8 cellular contexts compared by ENCODE assay signal in genomic region chr3:48466386-48467109, GRCh38. TPM values are rescaled to one million over a fixed set of nuclear protein-coding genes. Genes with fewer than 3 reads are reported as not detected.
A peak's percentile ranks its signal among the peaks of the same experiment; 100 is the strongest.
DNase-seq lines count a peak whose midpoint lies in the region; ATAC-seq and TF ChIP-seq lines count a peak whose summit lies in the region.

No MANE protein-coding gene starts in this region.

- H3K4me3 ChIP-seq in MG63 = peak overlapping the region; percentile 71
- H3K4me3 ChIP-seq in astrocyte of the spinal cord (ENCODE audit: low read depth, low read length) = peak overlapping the region; percentile 27
- H3K4me3 ChIP-seq in kidney epithelial cell (ENCODE audit: low read depth, low read length) = peak overlapping the region; percentile 27

- no peak for ATAC-seq in HG02571 (IDR thresholded peaks at IDR 0.05; ENCODE audit: unreplicated experiment)

- in situ Hi-C loops in astrocyte of the spinal cord (cut with HindIII; ENCODE audit: low sequenced_read_pairs) = no loop called here

- no peaks in the 10 kb centered on the region for H3K9me3 ChIP-seq in MG63

- H3K36me3 ChIP-seq in MG63 = peaks cover 21% of the 10 kb centered on the region
- no peaks in the 10 kb centered on the region for H3K36me3 ChIP-seq in kidney epithelial cell (ENCODE audit: control insufficient read depth, insufficient read depth, low read length)

- TF ChIP-seq CTCF in astrocyte of the spinal cord (IDR thresholded peaks at IDR 0.05; ENCODE audit: low read depth, low read length) = no peak
- TF ChIP-seq CTCF in kidney epithelial cell (IDR thresholded peaks at IDR 0.05; ENCODE audit: insufficient read depth, low read length, poor library complexity, severe bottlenecking) = no peak

- peak; percentile 21 for DNase-seq in activated gamma-delta T cell (lab: John Stamatoyannopoulos, UW)
- DNase-seq in activated gamma-delta T cell treated with Interleukin-2 at 50 U/mL for 16 hours = no peak
- DNase-seq in MG63 = no peak
- DNase-seq in astrocyte of the spinal cord (ENCODE audit: low read depth, low spot score) = no peak
- DNase-seq in kidney epithelial cell (ENCODE audit: low read depth) = no peak
- peak; percentile 24 for DNase-seq in stimulated activated naive CD4-positive, alpha-beta T cell treated with Interleukin-2 at 50 U/mL for 16 hours (lab: John Stamatoyannopoulos, UW)
- DNase-seq in Ammon's horn (ENCODE audit: low spot score) = no peak

- H3K27me3 ChIP-seq in MG63 = no peaks in the 10 kb centered on the region
- H3K27me3 ChIP-seq in kidney epithelial cell (ENCODE audit: control insufficient read depth, insufficient read depth, low read length) = no peaks in the 10 kb centered on the region

RNA-seq across cellular contexts. Expression of gene ATRIP, which starts 20.0 kb away (rescaled TPM):
- 6.8 and 25.3 TPM in 2 replicates for total RNA-seq in MG63 (2014; rRNA removed; shearing (Covaris generic); ENCODE audit: low replicate concordance)
- total RNA-seq in kidney epithelial cell = 5.7 and 6.8 TPM in 2 replicates

RNA-seq across cellular contexts. Expression of gene TMA7, which starts 26.5 kb away (rescaled TPM):
- total RNA-seq in MG63 (2014; rRNA removed; shearing (Covaris generic); ENCODE audit: low replicate concordance) = 316 and 348 TPM in 2 replicates
- total RNA-seq in kidney epithelial cell = 374 and 462 TPM in 2 replicates

RNA-seq across cellular contexts. Expression of gene CCDC51, which starts 26.6 kb away (rescaled TPM):
- 26.9 and 28.6 TPM in 2 replicates for total RNA-seq in MG63 (2014; rRNA removed; shearing (Covaris generic); ENCODE audit: low replicate concordance)
- total RNA-seq in kidney epithelial cell = 39.2 and 46.4 TPM in 2 replicates

RNA-seq across cellular contexts. Expression of gene PLXNB1, which starts 36.7 kb away (rescaled TPM):
- total RNA-seq in MG63 (2014; rRNA removed; shearing (Covaris generic); ENCODE audit: low replicate concordance) = 1.6 and 7.0 TPM in 2 replicates
- total RNA-seq in kidney epithelial cell = 115 and 137 TPM in 2 replicates

RNA-seq across cellular contexts. Expression of gene SHISA5, which starts 37.4 kb away (rescaled TPM):
- total RNA-seq in MG63 (2014; rRNA removed; shearing (Covaris generic); ENCODE audit: low replicate concordance) = 94.4 and 113 TPM in 2 replicates
- 231 and 248 TPM in 2 replicates for total RNA-seq in kidney epithelial cell

Comparison
In these comparisons a context has a peak if more than half of its experiments do, and no peak if none do; other contexts are left out.
1. DNase-seq: peak in activated gamma-delta T cell (single experiment) and stimulated activated naive CD4-positive, alpha-beta T cell treated with Interleukin-2 at 50 U/mL for 16 hours (single experiment); none in activated gamma-delta T cell treated with Interleukin-2 at 50 U/mL for 16 hours (single experiment), MG63 (single experiment), astrocyte of the spinal cord (single experiment), kidney epithelial cell (single experiment) and Ammon's horn (single experiment).
2. Peak in every context shown above with its lines, with median percentiles within 50 percentile points of each other: H3K4me3 ChIP-seq.